11 cellular contexts compared by ENCODE assay signal in genomic region chr4:53885668-53886067, GRCh38.
DNase-seq lines count a peak whose midpoint lies in the region; ATAC-seq and TF ChIP-seq lines count a peak whose summit lies in the region.
"Had no signal": no experiment of that assay in that cellular context is flagged by ENCODE, and none has a peak within 500 bp of the region (broad histone marks: within the 10 kb centered on the region; RNA-seq: fewer than 3 reads in every experiment).

No MANE protein-coding gene starts in this region.

- intact Hi-C loops in heart left ventricle (cut with DNase I), result no loop called here

- no peak for TF ChIP-seq CTCF in heart left ventricle (IDR thresholded peaks at IDR 0.05)

- H4K91ac ChIP-seq in trophoblast cell (ENCODE audit: low read depth, low read length), result no peak overlapping the region

- WGBS in heart left ventricle, 4 donors, result 49 to 62% (median 56%) methylated on average over 2 of the region's 2 CpGs
- WGBS in trophoblast cell (ENCODE audit: extremely low coverage, insufficient coverage, insufficient read length), result no CpG with 5 or more reads among the region's 2 CpGs

- H3K4me3 ChIP-seq in MG63 (no peak overlapping the region), heart left ventricle (no peak overlapping the region), muscle layer of duodenum (ENCODE audit: low read depth in 1 of 2, low read length in 2 of 2) (no peak overlapping the region), trophoblast cell (ENCODE audit: low read depth, low read length) (no peak overlapping the region)

- no peak overlapping the region for H2BK120ac ChIP-seq in trophoblast cell (ENCODE audit: insufficient read depth, low read length, poor library complexity)

- peak overlapping the region in 7 of 12 donors; percentile 0 to 62 (median 23) for H3K27ac ChIP-seq in heart left ventricle
- peak overlapping the region; percentile 27 for H3K27ac ChIP-seq in muscle layer of duodenum (ENCODE audit: low read length)
- no peak overlapping the region for H3K27ac ChIP-seq in trophoblast cell (ENCODE audit: low read depth, low read length)

- H3K4me1 ChIP-seq in heart left ventricle (peaks cover 0 to 13% (median 0%) of the 10 kb centered on the region in 12 donors), muscle layer of duodenum (ENCODE audit: control insufficient read depth in 1 of 2, insufficient read depth in 2 of 2, low read length in 2 of 2) (no peaks in the 10 kb centered on the region), trophoblast cell (ENCODE audit: control insufficient read depth in 1 of 2, insufficient read depth in 2 of 2, low read length in 2 of 2) (no peaks in the 10 kb centered on the region)

- DNase-seq in MG63, result peak; percentile 51
- DNase-seq in heart left ventricle, result peak; percentile 51 to 69 (median 67)
- peak; percentile 13 for DNase-seq in stromal cell of bone marrow (ENCODE audit: low read depth)
- DNase-seq in trophoblast cell, result no peak
- DNase-seq in NCI-H345 (lab: John Stamatoyannopoulos, UW), result no peak
- DNase-seq in NCI-H510A (lab: John Stamatoyannopoulos, UW), result no peak
- DNase-seq: COR-L47, HFFc6, NCI-H1436, NCI-H2227 treated with DMSO at 0.1 percent for 48 hours had no signal

- no peak overlapping the region for H3K9ac ChIP-seq in trophoblast cell (ENCODE audit: low read length)

- no peak overlapping the region for H4K8ac ChIP-seq in trophoblast cell (ENCODE audit: low read depth, low read length)

- H3K4ac ChIP-seq in trophoblast cell (ENCODE audit: low read depth, low read length), result no peak overlapping the region

- H3K9me3 ChIP-seq in MG63 (peaks cover 2% of the 10 kb centered on the region; the same call in 1 of the 2 replicates), heart left ventricle (peaks cover 0 to 10% (median 0%) of the 10 kb centered on the region in 12 donors), muscle layer of duodenum (ENCODE audit: control insufficient read depth in 1 of 2, low read length in 2 of 2) (no peaks in the 10 kb centered on the region), trophoblast cell (ENCODE audit: insufficient read depth, low read depth, low read length) (no peaks in the 10 kb centered on the region)

- no peak overlapping the region for H2BK12ac ChIP-seq in trophoblast cell (ENCODE audit: low read length)

- H3K79me1 ChIP-seq in trophoblast cell (ENCODE audit: low read length), result no peaks in the 10 kb centered on the region

- peak; percentile 61 to 96 (median 93) for ATAC-seq in heart left ventricle

- H3K27me3 ChIP-seq in MG63, result no peaks in the 10 kb centered on the region
- no peaks in the 10 kb centered on the region for H3K27me3 ChIP-seq in heart left ventricle
- H3K27me3 ChIP-seq in muscle layer of duodenum (ENCODE audit: low read depth, low read length), result no peaks in the 10 kb centered on the region
- no peaks in the 10 kb centered on the region for H3K27me3 ChIP-seq in trophoblast cell (ENCODE audit: insufficient read depth, low read length)

- H2AFZ ChIP-seq in trophoblast cell (ENCODE audit: insufficient read depth, low read length, poor library complexity), result no peak overlapping the region

- no peak overlapping the region for H4K12ac ChIP-seq in trophoblast cell (ENCODE audit: low read depth, low read length)

- H3K79me2 ChIP-seq in trophoblast cell (ENCODE audit: control insufficient read depth, insufficient read depth, low read length, poor library complexity), result no peaks in the 10 kb centered on the region

- no peak overlapping the region for H2BK5ac ChIP-seq in trophoblast cell (ENCODE audit: low read depth, low read length, poor library complexity)

- TF ChIP-seq POLR2A in heart left ventricle (IDR thresholded peaks at IDR 0.05), result no peak

- no peak overlapping the region for H3K18ac ChIP-seq in trophoblast cell (ENCODE audit: low read length)

- no peak overlapping the region for H3K14ac ChIP-seq in trophoblast cell (ENCODE audit: low read length)

- no peaks in the 10 kb centered on the region for H3K36me3 ChIP-seq in MG63
- no peaks in the 10 kb centered on the region for H3K36me3 ChIP-seq in heart left ventricle
- H3K36me3 ChIP-seq in muscle layer of duodenum (ENCODE audit: control insufficient read depth in 1 of 2, insufficient read depth in 2 of 2, low read length in 2 of 2), result no peaks in the 10 kb centered on the region
- no peaks in the 10 kb centered on the region for H3K36me3 ChIP-seq in trophoblast cell (ENCODE audit: control insufficient read depth in 1 of 2, insufficient read depth in 2 of 2, low read length in 2 of 2)

- H2AK5ac ChIP-seq in trophoblast cell (ENCODE audit: low read length), result no peak overlapping the region

- no peak overlapping the region for H3K4me2 ChIP-seq in trophoblast cell (ENCODE audit: low read length)

- no peak overlapping the region for H3K23ac ChIP-seq in trophoblast cell (ENCODE audit: low read length)

Comparison
In these comparisons a context has a peak if more than half of its experiments do, and no peak if none do; other contexts are left out.
1. DNase-seq: peak in MG63 (single experiment), heart left ventricle (5 of 5) and stromal cell of bone marrow (single experiment); none in trophoblast cell (0 of 2), NCI-H345 (single experiment) and NCI-H510A (single experiment).